In the genomic region with DNA sequence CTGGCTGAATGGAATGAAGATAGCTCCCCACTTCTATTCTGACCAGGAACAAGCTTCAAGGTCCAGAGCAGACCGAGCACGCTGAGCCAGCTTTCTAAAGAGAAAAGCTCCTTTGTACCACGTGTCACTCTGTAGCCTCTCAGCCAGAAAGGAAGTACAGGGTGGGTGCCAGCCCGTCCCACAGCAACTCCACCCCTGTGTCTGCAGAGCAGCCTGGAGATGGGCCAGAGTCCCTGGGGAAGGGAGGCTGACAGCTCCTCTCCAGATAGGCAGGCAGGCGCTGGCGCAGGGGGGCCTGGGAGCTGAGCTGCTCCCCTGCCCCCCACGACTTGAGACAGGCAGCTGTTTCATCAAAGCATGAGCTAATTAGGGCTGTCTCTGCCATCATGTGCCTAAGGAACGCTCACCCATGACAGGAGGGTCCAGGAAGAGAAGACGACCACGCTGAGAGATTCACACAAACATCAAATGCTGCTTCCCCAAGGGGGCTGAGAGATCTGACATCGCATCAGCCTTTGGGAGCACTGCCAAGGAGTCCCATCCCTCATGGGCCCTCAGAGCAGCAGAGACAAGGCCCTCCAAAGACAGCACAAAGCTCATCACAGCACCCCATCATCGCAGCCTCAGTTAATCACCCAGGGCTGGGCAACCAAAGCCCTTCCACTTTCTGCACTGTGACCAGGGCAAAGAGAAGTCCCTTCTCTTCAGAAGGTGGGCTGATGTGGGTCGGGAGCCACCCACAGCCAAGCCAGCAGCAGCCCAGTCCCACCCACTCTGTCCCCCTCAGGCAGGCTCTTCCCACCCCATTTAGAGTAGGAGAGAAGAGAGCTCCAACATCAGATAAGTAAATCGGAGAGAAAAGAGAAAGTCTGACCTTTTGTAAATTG, we compare ENCODE assay signal across 8 cellular contexts.
A peak's percentile ranks its signal among the peaks of the same experiment; 100 is the strongest.
DNase-seq lines count a peak whose midpoint lies in the region; ATAC-seq and TF ChIP-seq lines count a peak whose summit lies in the region.

No MANE protein-coding gene starts in this region.

- CTCF ChIA-PET in T-cell (lab: Charles Lee): no interaction called here

- DNase-seq in activated naive CD8-positive, alpha-beta T cell treated with anti-CD3 and anti-CD28 coated beads for 36 hours: no peak
- peak; percentile 51 for DNase-seq in LHCN-M2 (ENCODE audit: low read depth)
- DNase-seq in T-cell: peak in 17 of 34 experiments; percentile 5 to 30 (median 10)
- peak; percentile 76 for DNase-seq in fibroblast of the aortic adventitia (ENCODE audit: low read depth)
- DNase-seq in naive thymus-derived CD8-positive, alpha-beta T cell: peak in 4 of 10 donors; percentile 21 to 33 (median 27)

- no peak overlapping the region for H3K4me3 ChIP-seq in fibroblast of the aortic adventitia (ENCODE audit: low read depth, low read length)

- H3K4me3 Mint-ChIP-seq in activated naive CD8-positive, alpha-beta T cell: peak overlapping the region; percentile 20
- no peak overlapping the region for H3K4me3 Mint-ChIP-seq in activated naive CD8-positive, alpha-beta T cell treated with anti-CD3 and anti-CD28 coated beads for 36 hours
- H3K4me3 Mint-ChIP-seq in T-cell: peak overlapping the region in 1 of 3 donors; percentile 66
- H3K4me3 Mint-ChIP-seq in naive thymus-derived CD8-positive, alpha-beta T cell: peak overlapping the region in 9 of 10 donors; percentile 24 to 70 (median 60)

- POLR2A ChIA-PET in T-cell (lab: Charles Lee): no interaction called here
- POLR2A ChIA-PET in naive thymus-derived CD8-positive, alpha-beta T cell (lab: Charles Lee): no interaction called here

- H3K4me1 Mint-ChIP-seq in activated naive CD8-positive, alpha-beta T cell (ENCODE audit: low read depth): peaks cover 19% of the 10 kb centered on the region
- peaks cover 15% of the 10 kb centered on the region for H3K4me1 Mint-ChIP-seq in activated naive CD8-positive, alpha-beta T cell treated with anti-CD3 and anti-CD28 coated beads for 36 hours
- peaks cover 16 to 23% (median 20%) of the 10 kb centered on the region in 3 donors for H3K4me1 Mint-ChIP-seq in T-cell
- H3K4me1 Mint-ChIP-seq in naive thymus-derived CD8-positive, alpha-beta T cell: peaks cover 14 to 23% (median 21%) of the 10 kb centered on the region in 4 donors

- peak overlapping the region; percentile 34 for H3K27ac Mint-ChIP-seq in activated naive CD8-positive, alpha-beta T cell
- no peak overlapping the region for H3K27ac Mint-ChIP-seq in activated naive CD8-positive, alpha-beta T cell treated with anti-CD3 and anti-CD28 coated beads for 36 hours
- no peak overlapping the region for H3K27ac Mint-ChIP-seq in T-cell
- H3K27ac Mint-ChIP-seq in naive thymus-derived CD8-positive, alpha-beta T cell: peak overlapping the region in 7 of 10 donors; percentile 51 to 79 (median 60)

- TF ChIP-seq CTCF in fibroblast of the aortic adventitia (IDR thresholded peaks at IDR 0.05; ENCODE audit: insufficient read depth, low read length): no peak

- no peaks in the 10 kb centered on the region for H3K27me3 Mint-ChIP-seq in activated naive CD8-positive, alpha-beta T cell
- H3K27me3 Mint-ChIP-seq in activated naive CD8-positive, alpha-beta T cell treated with anti-CD3 and anti-CD28 coated beads for 36 hours: no peaks in the 10 kb centered on the region
- H3K27me3 Mint-ChIP-seq in T-cell: no peaks in the 10 kb centered on the region
- no peaks in the 10 kb centered on the region for H3K27me3 Mint-ChIP-seq in naive thymus-derived CD8-positive, alpha-beta T cell

- H3K9me3 Mint-ChIP-seq in activated naive CD8-positive, alpha-beta T cell (ENCODE audit: low read depth): no peaks in the 10 kb centered on the region
- H3K9me3 Mint-ChIP-seq in activated naive CD8-positive, alpha-beta T cell treated with anti-CD3 and anti-CD28 coated beads for 36 hours: no peaks in the 10 kb centered on the region
- H3K9me3 Mint-ChIP-seq in T-cell: no peaks in the 10 kb centered on the region
- no peaks in the 10 kb centered on the region for H3K9me3 Mint-ChIP-seq in naive thymus-derived CD8-positive, alpha-beta T cell

- peaks cover 4% of the 10 kb centered on the region for H3K36me3 Mint-ChIP-seq in activated naive CD8-positive, alpha-beta T cell
- H3K36me3 Mint-ChIP-seq in activated naive CD8-positive, alpha-beta T cell treated with anti-CD3 and anti-CD28 coated beads for 36 hours: no peaks in the 10 kb centered on the region
- peaks cover 17% of the 10 kb centered on the region for H3K36me3 Mint-ChIP-seq in T-cell
- peaks cover 0 to 10% (median 0%) of the 10 kb centered on the region in 3 donors for H3K36me3 Mint-ChIP-seq in naive thymus-derived CD8-positive, alpha-beta T cell

- ATAC-seq in T-cell (replicated peaks in 1 of 4) (peak; percentile 79 to 89 (median 87)), GM21717 (IDR thresholded peaks at IDR 0.05; ENCODE audit: unreplicated experiment) (no peak), GM19023 (IDR thresholded peaks at IDR 0.05; ENCODE audit: unreplicated experiment) (no peak)
- peak; percentile 93 to 96 for ATAC-seq in naive thymus-derived CD8-positive, alpha-beta T cell

Comparison
In these comparisons a context has a peak if more than half of its experiments do, and no peak if none do; other contexts are left out.
1. H3K27ac Mint-ChIP-seq: peak in activated naive CD8-positive, alpha-beta T cell (single experiment) and naive thymus-derived CD8-positive, alpha-beta T cell (7 of 10); none in activated naive CD8-positive, alpha-beta T cell treated with anti-CD3 and anti-CD28 coated beads for 36 hours (single experiment) and T-cell (0 of 2).
2. ATAC-seq: peak in T-cell (4 of 4) and naive thymus-derived CD8-positive, alpha-beta T cell (2 of 2); none in GM21717 (single experiment) and GM19023 (single experiment).